1 cellular context compared by ENCODE assay signal in genomic region chrX:120672841-120673530, GRCh38.
TF ChIP-seq lines count a peak whose summit lies in the region.

No MANE protein-coding gene starts in this region.

TF ChIP-seq in SK-N-SH treated with all-trans-retinoic acid at 6 μM for 48 hours, 23 proteins besides CTCF, POLR2A, EP300 and RAD21 (continued from another document):
- no peak for TF ChIP-seq POU6F1 (CRISPR knock-in tag; IDR thresholded peaks at IDR 0.05; ENCODE audit: borderline replicate concordance, low read depth)
